1 cellular context compared by ENCODE assay signal in genomic region chr20:38002422-38002821, GRCh38.
TF ChIP-seq lines count a peak whose summit lies in the region.

No MANE protein-coding gene starts in this region.

TF ChIP-seq in endothelial cell of umbilical vein, 7 proteins besides CTCF, POLR2A, EP300 and RAD21:
- no peak for TF ChIP-seq FOS (IDR thresholded peaks at IDR 0.05; ENCODE audit: borderline replicate concordance, insufficient read depth, low read length)
- TF ChIP-seq JUN (IDR thresholded peaks at IDR 0.05; ENCODE audit: borderline replicate concordance, insufficient read depth, insufficient read length, low read depth), result no peak
- no peak for TF ChIP-seq MAX (IDR thresholded peaks at IDR 0.05; ENCODE audit: insufficient read depth, insufficient read length)
- no peak for TF ChIP-seq POLR2AphosphoS5 (IDR thresholded peaks at IDR 0.05; ENCODE audit: insufficient read depth, low read depth, low read length)
- no peak for TF ChIP-seq EZH2 (IDR thresholded peaks at IDR 0.05; ENCODE audit: borderline replicate concordance, low read depth, low read length, severe bottlenecking)
- no peak for TF ChIP-seq MYC (IDR thresholded peaks at IDR 0.05; ENCODE audit: low read depth, low read length)
- no peak for TF ChIP-seq GATA2 (IDR thresholded peaks at IDR 0.05; ENCODE audit: insufficient read depth, insufficient read length, low read depth, low read length)
TF ChIP-seq in endothelial cell of umbilical vein: peak in this region for 0.
